In genomic region chr1:75136158-75136815, GRCh38 we compare ENCODE assay signal across 11 cellular contexts. TPM values are rescaled to one million over a fixed set of nuclear protein-coding genes. Genes with fewer than 3 reads are reported as not detected.
A peak's percentile ranks its signal among the peaks of the same experiment; 100 is the strongest.
DNase-seq lines count a peak whose midpoint lies in the region; ATAC-seq and TF ChIP-seq lines count a peak whose summit lies in the region.
"Had no signal": no experiment of that assay in that cellular context is flagged by ENCODE, and none has a peak within 500 bp of the region (broad histone marks: within the 10 kb centered on the region; RNA-seq: fewer than 3 reads in every experiment).

No MANE protein-coding gene starts in this region.

- H3K27ac ChIP-seq in ascending aorta (no peak overlapping the region), right lobe of liver (no peak overlapping the region), upper lobe of right lung (no peak overlapping the region)

- WGBS in right lobe of liver (ENCODE audit: insufficient coverage, low coverage, low lambda C conversion rate, missing lambda C conversion rate) = 4% methylated on average over 23 of the region's 64 CpGs

- H3K36me3 ChIP-seq in ascending aorta (no peaks in the 10 kb centered on the region), right lobe of liver (no peaks in the 10 kb centered on the region), upper lobe of right lung (no peaks in the 10 kb centered on the region)

- intact Hi-C loops in left cardiac atrium (cut with DNase I) (no loop called here), cardiac septum (cut with DNase I) (no loop called here), ascending aorta (cut with DNase I) (no loop called here), right lobe of liver (cut with DNase I) (no loop called here), upper lobe of right lung (cut with DNase I) (no loop called here)

- no peaks in the 10 kb centered on the region for H3K9me3 ChIP-seq in ascending aorta
- no peaks in the 10 kb centered on the region for H3K9me3 ChIP-seq in right lobe of liver
- H3K9me3 ChIP-seq in upper lobe of right lung = no peaks in the 10 kb centered on the region

- TF ChIP-seq POLR2A in right lobe of liver (IDR thresholded peaks at IDR 0.05) = no peak

- ATAC-seq in left cardiac atrium = peak; percentile 19 to 22
- ATAC-seq in right lobe of liver = peak; percentile 53 to 61 (median 59)
- peak; percentile 43 for ATAC-seq in upper lobe of right lung
- ATAC-seq: activated naive CD4-positive, alpha-beta T cell treated with anti-CD3 and anti-CD28 coated beads, Interleukin-2, amount 50 U/mL, for 72 hours had no signal

- H3K27me3 ChIP-seq in ascending aorta = peaks cover 32% of the 10 kb centered on the region
- peaks cover 17 to 64% of the 10 kb centered on the region in 2 donors for H3K27me3 ChIP-seq in right lobe of liver
- peaks cover 97% of the 10 kb centered on the region for H3K27me3 ChIP-seq in upper lobe of right lung

- H3K4me3 ChIP-seq in ascending aorta (peak overlapping the region; percentile 42 to 52), right lobe of liver (no peak overlapping the region), upper lobe of right lung (no peak overlapping the region)

- DNase-seq in left cardiac atrium (no peak), cardiac septum (ENCODE audit: low spot score) (no peak), ascending aorta (ENCODE audit: low spot score in 2 of 2) (no peak), right lobe of liver (no peak), upper lobe of right lung (no peak), NCI-H2196 (lab: John Stamatoyannopoulos, UW; ENCODE audit: unreplicated experiment) (no peak), 8988T (no peak), SW 1271 (lab: John Stamatoyannopoulos, UW) (no peak)
- DNase-seq: C1 segment of cervical spinal cord, head of caudate nucleus had no signal

- peaks cover 6% of the 10 kb centered on the region in 2 donors for H3K4me1 ChIP-seq in ascending aorta
- peaks cover 0 to 19% (median 0%) of the 10 kb centered on the region in 4 donors for H3K4me1 ChIP-seq in right lobe of liver
- H3K4me1 ChIP-seq in upper lobe of right lung = peaks cover 12% of the 10 kb centered on the region

- TF ChIP-seq CTCF in ascending aorta (IDR thresholded peaks at IDR 0.05) = no peak
- no peak for TF ChIP-seq CTCF in right lobe of liver (IDR thresholded peaks at IDR 0.05)
- TF ChIP-seq CTCF in upper lobe of right lung (IDR thresholded peaks at IDR 0.05) = no peak

RNA-seq across cellular contexts. Expression of gene LHX8, which starts 2.1 kb away (rescaled TPM):
- total RNA-seq in left cardiac atrium (not detected), cardiac septum (not detected), ascending aorta (not detected), right lobe of liver (not detected), upper lobe of right lung (not detected)
- total RNA-seq: activated naive CD4-positive, alpha-beta T cell treated with anti-CD3 and anti-CD28 coated beads, Interleukin-2, amount 50 U/mL, for 72 hours had no signal

Comparison
In these comparisons a context has a peak if more than half of its experiments do, and no peak if none do; other contexts are left out.
1. H3K4me3 ChIP-seq: peak in ascending aorta (2 of 2); none in right lobe of liver (0 of 3) and upper lobe of right lung (single experiment).
2. Peak in every context shown above with its lines, with median percentiles within 50 percentile points of each other: ATAC-seq.